In genomic region chr3:129621626-129622417, GRCh38 we compare ENCODE assay signal across 17 cellular contexts. TPM values are rescaled to one million over a fixed set of nuclear protein-coding genes. Genes with fewer than 3 reads are reported as not detected.
A peak's percentile ranks its signal among the peaks of the same experiment; 100 is the strongest.
DNase-seq lines count a peak whose midpoint lies in the region; ATAC-seq and TF ChIP-seq lines count a peak whose summit lies in the region.
"Had no signal": no experiment of that assay in that cellular context is flagged by ENCODE, and none has a peak within 500 bp of the region (broad histone marks: within the 10 kb centered on the region; RNA-seq: fewer than 3 reads in every experiment).

No MANE protein-coding gene starts in this region.

- no peak for TF ChIP-seq CTCF in HEK293 (tag by site-specific recombination; IDR thresholded peaks at IDR 0.05)
- TF ChIP-seq CTCF in lung (IDR thresholded peaks at IDR 0.05; ENCODE audit: control extremely low read depth, extremely low read depth) = no peak
- TF ChIP-seq CTCF in gastrocnemius medialis (IDR thresholded peaks at IDR 0.05 in 4 of 5, conservative IDR thresholded peaks at IDR 0.05 in 1 of 5) = no peak

- H3K36me3 ChIP-seq in HEK293 (ENCODE audit: control insufficient read depth in 2 of 2, insufficient read depth in 1 of 2, low read length in 2 of 2) = no peaks in the 10 kb centered on the region
- no peaks in the 10 kb centered on the region for H3K36me3 ChIP-seq in lung (ENCODE audit: control insufficient read depth in 2 of 2, insufficient read depth in 2 of 2, low read length in 2 of 2)
- H3K36me3 ChIP-seq in gastrocnemius medialis = no peaks in the 10 kb centered on the region
- H3K36me3 ChIP-seq: BE2C, vagina had no signal

- in situ Hi-C loops in gastrocnemius medialis (cut with MboI; ENCODE audit: low sequenced_read_pairs in 4 of 4) = loop anchor here in 1 of 4 donors (10.0 kb wide), 1 partner anchor 127 kb away; no protein-coding TSS in a partner anchor

- H3K4me3 ChIP-seq in HEK293 (ENCODE audit: low read depth, low read length) = no peak overlapping the region
- no peak overlapping the region for H3K4me3 ChIP-seq in lung
- no peak overlapping the region for H3K4me3 ChIP-seq in gastrocnemius medialis
- H3K4me3 ChIP-seq: vagina had no signal

- peak overlapping the region; percentile 95 for H3K27ac Mint-ChIP-seq in dendritic cell treated with granulocyte-macrophage colony-stimulating factor and Interleukin-4, amounts not matched to agents 40 ng/mL and 50 ng/mL, for 4 days
- H3K27ac Mint-ChIP-seq in activated T-cell treated with anti-CD3 and anti-CD28 coated beads, Interleukin-2, amount 50 U/mL, for 24 hours = no peak overlapping the region

- ATAC-seq in lung (ENCODE audit: insufficient read depth, low FRiP score) (no peak), gastrocnemius medialis (no peak)

- no peak overlapping the region for H3K4me3 Mint-ChIP-seq in dendritic cell treated with granulocyte-macrophage colony-stimulating factor and Interleukin-4, amounts not matched to agents 40 ng/mL and 50 ng/mL, for 4 days
- H3K4me3 Mint-ChIP-seq in activated T-cell treated with anti-CD3 and anti-CD28 coated beads, Interleukin-2, amount 50 U/mL, for 24 hours = no peak overlapping the region
- H3K4me3 Mint-ChIP-seq: brain had no signal

- H3K4me1 ChIP-seq in HEK293 (ENCODE audit: control insufficient read depth, insufficient read depth, low read length) (peaks cover 3% of the 10 kb centered on the region; the same call in 1 of the 2 replicates), lung (ENCODE audit: control insufficient read depth in 2 of 2, insufficient read depth in 2 of 2, low read length in 2 of 2) (peaks cover 0 to 47% of the 10 kb centered on the region in 2 donors), gastrocnemius medialis (peaks cover 37 to 60% of the 10 kb centered on the region in 2 donors)

- H3K27ac ChIP-seq in HEK293 (ENCODE audit: extremely low read depth, low read depth, low read length) (no peak overlapping the region), lung (ENCODE audit: low read depth in 1 of 2, low read length in 1 of 2) (peak overlapping the region; percentile 40 to 93), gastrocnemius medialis (peak overlapping the region; percentile 67 to 99 (median 96))

- H3K9me3 ChIP-seq in HEK293 (ENCODE audit: control insufficient read depth, insufficient read depth, low read depth, low read length) (no peaks in the 10 kb centered on the region), lung (ENCODE audit: control insufficient read depth in 2 of 2, insufficient read depth in 1 of 2, low read length in 1 of 2) (no peaks in the 10 kb centered on the region), gastrocnemius medialis (no peaks in the 10 kb centered on the region)
- H3K9me3 ChIP-seq: BE2C, vagina had no signal

- POLR2A ChIA-PET in HEK293 (lab: Yijun Ruan, JAX) = no interaction called here

- peaks cover 92% of the 10 kb centered on the region for H3K4me1 Mint-ChIP-seq in dendritic cell treated with granulocyte-macrophage colony-stimulating factor and Interleukin-4, amounts not matched to agents 40 ng/mL and 50 ng/mL, for 4 days (ENCODE audit: low read depth)
- peaks cover 15% of the 10 kb centered on the region for H3K4me1 Mint-ChIP-seq in activated T-cell treated with anti-CD3 and anti-CD28 coated beads, Interleukin-2, amount 50 U/mL, for 24 hours (ENCODE audit: low read depth)

- H3K27me3 ChIP-seq in lung (ENCODE audit: control insufficient read depth, insufficient read depth) (no peaks in the 10 kb centered on the region), gastrocnemius medialis (no peaks in the 10 kb centered on the region)
- H3K27me3 ChIP-seq: BE2C, vagina had no signal

- H3K36me3 Mint-ChIP-seq in dendritic cell treated with granulocyte-macrophage colony-stimulating factor and Interleukin-4, amounts not matched to agents 40 ng/mL and 50 ng/mL, for 4 days (ENCODE audit: low read depth) = no peaks in the 10 kb centered on the region
- no peaks in the 10 kb centered on the region for H3K36me3 Mint-ChIP-seq in activated T-cell treated with anti-CD3 and anti-CD28 coated beads, Interleukin-2, amount 50 U/mL, for 24 hours (ENCODE audit: low read depth)
- H3K36me3 Mint-ChIP-seq: brain had no signal

- DNase-seq in lung (ENCODE audit: low spot score) = no peak
- no peak for DNase-seq in gastrocnemius medialis
- no peak for DNase-seq in NCI-H2196 (lab: John Stamatoyannopoulos, UW; ENCODE audit: unreplicated experiment)
- DNase-seq in activated T-cell treated with anti-CD3 and anti-CD28 coated beads, Interleukin-2, amount 50 U/mL, for 24 hours = no peak
- no peak for DNase-seq in DMS53 treated with DMSO at 0.1 percent for 48 hours (lab: John Stamatoyannopoulos, UW; ENCODE audit: unreplicated experiment)
- DNase-seq in activated CD4-positive, alpha-beta T cell treated with anti-CD3 and anti-CD28 coated beads, Interleukin-2, amount 50 U/mL, for 4 hours = no peak
- DNase-seq: activated CD4-positive, alpha-beta T cell treated with anti-CD3 and anti-CD28 coated beads, Interleukin-2, amount 50 U/mL, for 48 hours; activated effector memory CD4-positive, alpha-beta T cell treated with Interleukin-2 at 50 U/mL for 16 hours; BE2C; DMS79; NCI-H524 treated with DMSO at 0.1 percent for 48 hours; RPMI8226; T1000 had no signal

- CTCF ChIA-PET in HEK293 (lab: Yijun Ruan, JAX) = interaction anchor here (0.6 to 0.7 kb wide), 2 partner anchors 12 to 40 kb away, joined by 3 to 4 read pairs; no protein-coding TSS in a partner anchor

- no peak for TF ChIP-seq POLR2A in gastrocnemius medialis (IDR thresholded peaks at IDR 0.05)

- 63 to 73% methylated on average over 18 to 19 of the region's 19 CpGs for WGBS in lung, 2 donors

- H3K27me3 Mint-ChIP-seq in dendritic cell treated with granulocyte-macrophage colony-stimulating factor and Interleukin-4, amounts not matched to agents 40 ng/mL and 50 ng/mL, for 4 days = no peaks in the 10 kb centered on the region
- H3K27me3 Mint-ChIP-seq in activated T-cell treated with anti-CD3 and anti-CD28 coated beads, Interleukin-2, amount 50 U/mL, for 24 hours = peaks cover 4% of the 10 kb centered on the region

- intact Hi-C loops in dendritic cell treated with granulocyte-macrophage colony-stimulating factor and Interleukin-4, amounts not matched to agents 40 ng/mL and 50 ng/mL, for 4 days (cut with micrococcal nuclease) = no loop called here
- intact Hi-C loops in gastrocnemius medialis (cut with DNase I; ENCODE audit: low total_unique reads) = no loop called here

- H3K9me3 Mint-ChIP-seq in dendritic cell treated with granulocyte-macrophage colony-stimulating factor and Interleukin-4, amounts not matched to agents 40 ng/mL and 50 ng/mL, for 4 days = no peaks in the 10 kb centered on the region
- no peaks in the 10 kb centered on the region for H3K9me3 Mint-ChIP-seq in activated T-cell treated with anti-CD3 and anti-CD28 coated beads, Interleukin-2, amount 50 U/mL, for 24 hours

TF ChIP-seq in HEK293, 187 proteins besides CTCF, POLR2A, EP300 and RAD21:
- peak; percentile 74 for TF ChIP-seq ZNF623 (tag by site-specific recombination; IDR thresholded peaks at IDR 0.05)
- no peak for TF ChIP-seq ZNF114 (tag by site-specific recombination; IDR thresholded peaks at IDR 0.05)

RNA-seq across cellular contexts. Expression of gene PLXND1, which starts 15.3 kb away (rescaled TPM):
- total RNA-seq in lung = 100 to 1,000 TPM; 191 to 233 TPM
- polyA plus RNA-seq in lung = 100 to 1,000 TPM; 128 to 168 TPM
- 10 to 100 TPM; 15.7 to 70.9 (median 19.9) TPM for total RNA-seq in gastrocnemius medialis
